19 cellular contexts compared by ENCODE assay signal in genomic region chr5:67476531-67476930, GRCh38.
A peak's percentile ranks its signal among the peaks of the same experiment; 100 is the strongest.
DNase-seq lines count a peak whose midpoint lies in the region; FAIRE-seq and TF ChIP-seq lines count a peak whose summit lies in the region.
"Had no signal": no experiment of that assay in that cellular context is flagged by ENCODE, and none has a peak within 500 bp of the region (broad histone marks: within the 10 kb centered on the region; RNA-seq: fewer than 3 reads in every experiment).

No MANE protein-coding gene starts in this region.

- no peak overlapping the region for H3K18ac ChIP-seq in mesenchymal stem cell (ENCODE audit: low read depth in 1 of 2, low read length in 2 of 2)

- H3K4me3 Mint-ChIP-seq in endodermal cell = no peak overlapping the region

- H3K27me3 Mint-ChIP-seq in endodermal cell (ENCODE audit: insufficient read depth) = no peaks in the 10 kb centered on the region

- no peak overlapping the region for H3K4ac ChIP-seq in mesenchymal stem cell (ENCODE audit: low read depth in 1 of 2, low read length in 2 of 2)

- H3K4me1 Mint-ChIP-seq in endodermal cell = no peaks in the 10 kb centered on the region

- H4K8ac ChIP-seq in mesenchymal stem cell (ENCODE audit: low read length) = no peak overlapping the region

- no peaks in the 10 kb centered on the region for H3K4me1 ChIP-seq in HEK293 (ENCODE audit: control insufficient read depth, insufficient read depth, low read length)
- H3K4me1 ChIP-seq in mesenchymal stem cell (ENCODE audit: control insufficient read depth, insufficient read depth, low read depth, low read length) = no peaks in the 10 kb centered on the region
- no peaks in the 10 kb centered on the region for H3K4me1 ChIP-seq in endodermal cell (ENCODE audit: control insufficient read depth, insufficient read depth, low read length)
- H3K4me1 ChIP-seq: heart left ventricle had no signal

- H3K27me3 ChIP-seq in mesenchymal stem cell (ENCODE audit: control insufficient read depth in 1 of 2, insufficient read depth in 1 of 2, low read length in 2 of 2) = no peaks in the 10 kb centered on the region
- H3K27me3 ChIP-seq in endodermal cell (ENCODE audit: control insufficient read depth, insufficient read depth, low read length, poor library complexity, severe bottlenecking) = no peaks in the 10 kb centered on the region

- H3K79me1 ChIP-seq in mesenchymal stem cell (replicated peaks; ENCODE audit: low read length, poor library complexity, severe bottlenecking) = no peaks in the 10 kb centered on the region

- H3K36me3 ChIP-seq in HEK293 (ENCODE audit: control insufficient read depth in 2 of 2, insufficient read depth in 1 of 2, low read length in 2 of 2) (no peaks in the 10 kb centered on the region), mesenchymal stem cell (ENCODE audit: control insufficient read depth in 1 of 2, insufficient read depth in 2 of 2, low read depth in 1 of 2, low read length in 2 of 2) (no peaks in the 10 kb centered on the region), endodermal cell (ENCODE audit: control insufficient read depth, insufficient read depth, low read length) (no peaks in the 10 kb centered on the region)
- H3K36me3 ChIP-seq: heart left ventricle had no signal

- H2BK5ac ChIP-seq in mesenchymal stem cell (ENCODE audit: low read depth, low read length, poor library complexity, severe bottlenecking) = no peak overlapping the region

- H3K27ac ChIP-seq in HEK293 (ENCODE audit: extremely low read depth, low read depth, low read length) (no peak overlapping the region), mesenchymal stem cell (ENCODE audit: low read length, poor library complexity, severe bottlenecking) (no peak overlapping the region), endodermal cell (ENCODE audit: low read depth, low read length) (no peak overlapping the region)
- H3K27ac ChIP-seq: heart left ventricle had no signal

- no peak overlapping the region for H4K91ac ChIP-seq in mesenchymal stem cell (ENCODE audit: low read length)

- POLR2A ChIA-PET in HEK293 (lab: Yijun Ruan, JAX) = no interaction called here

- TF ChIP-seq CTCF in AG09309 (IDR thresholded peaks at IDR 0.05; ENCODE audit: control insufficient read depth, insufficient read depth, low read depth, low read length, missing control alignments) (no peak), HEK293 (tag by site-specific recombination; IDR thresholded peaks at IDR 0.05) (no peak), endodermal cell (conservative IDR thresholded peaks at IDR 0.05) (no peak), D721Med (IDR thresholded peaks at IDR 0.05; ENCODE audit: insufficient read depth, missing control alignments) (no peak)

- H3K9ac ChIP-seq in mesenchymal stem cell (ENCODE audit: low read length) (no peak overlapping the region), endodermal cell (ENCODE audit: extremely low read depth, low read length, poor library complexity, severe bottlenecking) (no peak overlapping the region)

- no peak overlapping the region for H2BK12ac ChIP-seq in mesenchymal stem cell (ENCODE audit: low read length in 2 of 2)

- H3K27ac Mint-ChIP-seq in endodermal cell = no peak overlapping the region

- no peak overlapping the region for H3K4me2 ChIP-seq in mesenchymal stem cell (ENCODE audit: low read length, poor library complexity, severe bottlenecking)

- H3K23ac ChIP-seq in mesenchymal stem cell (ENCODE audit: low read length in 2 of 2) = no peak overlapping the region

- no peak for FAIRE-seq in D721Med (lab: Jason Lieb, UNC)
- FAIRE-seq: GM12878 had no signal

- no peak overlapping the region for H2AFZ ChIP-seq in mesenchymal stem cell (ENCODE audit: low read depth, low read length)

- no peaks in the 10 kb centered on the region for H3K9me3 ChIP-seq in HEK293 (ENCODE audit: control insufficient read depth, insufficient read depth, low read depth, low read length)
- no peaks in the 10 kb centered on the region for H3K9me3 ChIP-seq in mesenchymal stem cell (ENCODE audit: control insufficient read depth, low read length)
- H3K9me3 ChIP-seq in endodermal cell (ENCODE audit: control insufficient read depth, low read length) = no peaks in the 10 kb centered on the region
- H3K9me3 ChIP-seq: heart left ventricle had no signal

- H2AK5ac ChIP-seq in mesenchymal stem cell (ENCODE audit: low read length, severe bottlenecking) = no peak overlapping the region

- H3K36me3 Mint-ChIP-seq in endodermal cell (ENCODE audit: low read depth) = no peaks in the 10 kb centered on the region

- CTCF ChIA-PET in HEK293 (lab: Yijun Ruan, JAX) = no interaction called here

- no peaks in the 10 kb centered on the region for H3K9me3 Mint-ChIP-seq in endodermal cell

- H2BK120ac ChIP-seq in mesenchymal stem cell (ENCODE audit: low read depth, low read length) = no peak overlapping the region

- H2BK15ac ChIP-seq in mesenchymal stem cell (ENCODE audit: low read depth, poor library complexity, severe bottlenecking) = no peak overlapping the region

- H3K14ac ChIP-seq in mesenchymal stem cell (ENCODE audit: low read length in 2 of 2) = no peak overlapping the region

- DNase-seq in AG09309 (ENCODE audit: low read depth) = peak; percentile 76
- DNase-seq in epidermal melanocyte (ENCODE audit: insufficient read length, low spot score) = peak; percentile 26
- peak; percentile 46 for DNase-seq in mesenchymal stem cell
- no peak for DNase-seq in endodermal cell
- no peak for DNase-seq in D721Med (ENCODE audit: insufficient read length, low spot score)
- DNase-seq in A172 (ENCODE audit: low spot score) = no peak
- no peak for DNase-seq in NCI-H510A treated with DMSO at 0.1 percent for 48 hours (lab: John Stamatoyannopoulos, UW)
- DNase-seq: activated effector memory CD4-positive, alpha-beta T cell treated with anti-CD3 and anti-CD28 coated beads, Interleukin-2, amount 50 U/mL, for 16 hours; anterior cingulate cortex; COR-L47; heart left ventricle; KBM-7; mesendoderm; NCI-H1048; NCI-H2081; NCI-H526; stimulated activated naive CD8-positive, alpha-beta T cell treated with anti-CD3 and anti-CD28 coated beads, Interleukin-15, Interleukin-2, amounts not matched to agents 100 U/mL and 50 U/mL, for 24 hours had no signal

- 78% methylated on average over 3 of the region's 3 CpGs for WGBS in mesenchymal stem cell
- WGBS in endodermal cell (ENCODE audit: insufficient coverage in 1 of 2, insufficient read length in 1 of 2), 2 experiments = 92 to 100% methylated on average over 2 to 3 of the region's 3 CpGs

- H3K4me3 ChIP-seq in AG09309 (ENCODE audit: control insufficient read depth, low read depth, low read length) = no peak overlapping the region
- no peak overlapping the region for H3K4me3 ChIP-seq in HEK293 (ENCODE audit: low read depth, low read length)
- no peak overlapping the region for H3K4me3 ChIP-seq in mesenchymal stem cell (ENCODE audit: insufficient read depth in 1 of 2, low read depth in 1 of 2, low read length in 2 of 2)
- H3K4me3 ChIP-seq in endodermal cell (ENCODE audit: low read length) = no peak overlapping the region
- H3K4me3 ChIP-seq: GM12878, heart left ventricle had no signal

TF ChIP-seq in HEK293, 187 proteins besides CTCF, POLR2A, EP300 and RAD21 (continues in another document):
- TF ChIP-seq ZNF341 (tag by site-specific recombination; IDR thresholded peaks at IDR 0.05; ENCODE audit: low read depth) (no peak), ZBTB49 (tag by site-specific recombination; IDR thresholded peaks at IDR 0.05; ENCODE audit: low read depth) (no peak), ZSCAN4 (tag by site-specific recombination; IDR thresholded peaks at IDR 0.05) (no peak), ZBTB44 (tag by site-specific recombination; IDR thresholded peaks at IDR 0.05) (no peak), TRIM28 (IDR thresholded peaks at IDR 0.05; ENCODE audit: borderline replicate concordance, low read length) (no peak), ZBTB21 (tag by site-specific recombination; IDR thresholded peaks at IDR 0.05) (peak; percentile 61; the same call in 1 of the 2 replicates)

Comparison
In these comparisons a context has a peak if more than half of its experiments do, and no peak if none do; other contexts are left out.
1. DNase-seq: peak in AG09309 (single experiment), epidermal melanocyte (single experiment) and mesenchymal stem cell (single experiment); none in endodermal cell (single experiment), D721Med (single experiment), A172 (single experiment) and NCI-H510A treated with DMSO at 0.1 percent for 48 hours (single experiment).